ENCODE assay signal across 1 cellular context in genomic region chr1:204072951-204073836, GRCh38.
A peak's percentile ranks its signal among the peaks of the same experiment; 100 is the strongest.
TF ChIP-seq lines count a peak whose summit lies in the region.

TSS of gene SOX13 (plus strand) at chr1:204073115. CDS start at chr1:204112916, 39,801 bp downstream.

TF ChIP-seq in WTC11, 78 proteins besides CTCF, POLR2A, EP300 and RAD21 (continues in another document):
- TF ChIP-seq, protein P1, sequence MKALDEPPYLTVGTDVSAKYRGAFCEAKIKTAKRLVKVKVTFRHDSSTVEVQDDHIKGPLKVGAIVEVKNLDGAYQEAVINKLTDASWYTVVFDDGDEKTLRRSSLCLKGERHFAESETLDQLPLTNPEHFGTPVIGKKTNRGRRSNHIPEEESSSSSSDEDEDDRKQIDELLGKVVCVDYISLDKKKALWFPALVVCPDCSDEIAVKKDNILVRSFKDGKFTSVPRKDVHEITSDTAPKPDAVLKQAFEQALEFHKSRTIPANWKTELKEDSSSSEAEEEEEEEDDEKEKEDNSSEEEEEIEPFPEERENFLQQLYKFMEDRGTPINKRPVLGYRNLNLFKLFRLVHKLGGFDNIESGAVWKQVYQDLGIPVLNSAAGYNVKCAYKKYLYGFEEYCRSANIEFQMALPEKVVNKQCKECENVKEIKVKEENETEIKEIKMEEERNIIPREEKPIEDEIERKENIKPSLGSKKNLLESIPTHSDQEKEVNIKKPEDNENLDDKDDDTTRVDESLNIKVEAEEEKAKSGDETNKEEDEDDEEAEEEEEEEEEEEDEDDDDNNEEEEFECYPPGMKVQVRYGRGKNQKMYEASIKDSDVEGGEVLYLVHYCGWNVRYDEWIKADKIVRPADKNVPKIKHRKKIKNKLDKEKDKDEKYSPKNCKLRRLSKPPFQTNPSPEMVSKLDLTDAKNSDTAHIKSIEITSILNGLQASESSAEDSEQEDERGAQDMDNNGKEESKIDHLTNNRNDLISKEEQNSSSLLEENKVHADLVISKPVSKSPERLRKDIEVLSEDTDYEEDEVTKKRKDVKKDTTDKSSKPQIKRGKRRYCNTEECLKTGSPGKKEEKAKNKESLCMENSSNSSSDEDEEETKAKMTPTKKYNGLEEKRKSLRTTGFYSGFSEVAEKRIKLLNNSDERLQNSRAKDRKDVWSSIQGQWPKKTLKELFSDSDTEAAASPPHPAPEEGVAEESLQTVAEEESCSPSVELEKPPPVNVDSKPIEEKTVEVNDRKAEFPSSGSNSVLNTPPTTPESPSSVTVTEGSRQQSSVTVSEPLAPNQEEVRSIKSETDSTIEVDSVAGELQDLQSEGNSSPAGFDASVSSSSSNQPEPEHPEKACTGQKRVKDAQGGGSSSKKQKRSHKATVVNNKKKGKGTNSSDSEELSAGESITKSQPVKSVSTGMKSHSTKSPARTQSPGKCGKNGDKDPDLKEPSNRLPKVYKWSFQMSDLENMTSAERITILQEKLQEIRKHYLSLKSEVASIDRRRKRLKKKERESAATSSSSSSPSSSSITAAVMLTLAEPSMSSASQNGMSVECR (CRISPR knock-in tag; IDR thresholded peaks at IDR 0.05; ENCODE audit: borderline replicate concordance) = peak; percentile 85
- TF ChIP-seq NR2C2 (CRISPR knock-in tag; IDR thresholded peaks at IDR 0.05) (peak; percentile 55; the same call in 1 of the 2 replicates), MXD4 (CRISPR knock-in tag; IDR thresholded peaks at IDR 0.05; ENCODE audit: borderline replicate concordance) (no peak), FOXP1 (CRISPR knock-in tag; IDR thresholded peaks at IDR 0.05; ENCODE audit: borderline replicate concordance) (no peak; the same call in 1 of the 2 replicates), AFF4 (CRISPR knock-in tag; IDR thresholded peaks at IDR 0.05; ENCODE audit: borderline replicate concordance) (peak; percentile 84), KAT7 (CRISPR knock-in tag; IDR thresholded peaks at IDR 0.05; ENCODE audit: borderline replicate concordance) (peak; percentile 90; the same call in 1 of the 2 replicates), GRHL2 (CRISPR knock-in tag; IDR thresholded peaks at IDR 0.05; ENCODE audit: insufficient replicate concordance, severe bottlenecking) (no peak), IRF1 (CRISPR knock-in tag; IDR thresholded peaks at IDR 0.05) (no peak), ZNF416 (CRISPR knock-in tag; IDR thresholded peaks at IDR 0.05) (no peak), ZNF671 (CRISPR knock-in tag; IDR thresholded peaks at IDR 0.05) (no peak), ZNF121 (CRISPR knock-in tag; IDR thresholded peaks at IDR 0.05) (no peak), HMGA2 (CRISPR knock-in tag; IDR thresholded peaks at IDR 0.05) (no peak), TCF7 (CRISPR knock-in tag; IDR thresholded peaks at IDR 0.05; ENCODE audit: low read depth) (no peak), OVOL2 (CRISPR knock-in tag; IDR thresholded peaks at IDR 0.05; ENCODE audit: borderline replicate concordance) (no peak), SP1 (CRISPR knock-in tag; conservative IDR thresholded peaks at IDR 0.05) (no peak), TEAD1 (CRISPR knock-in tag; IDR thresholded peaks at IDR 0.05) (no peak), CBFB (CRISPR knock-in tag; IDR thresholded peaks at IDR 0.05; ENCODE audit: low read depth) (0 out of 2 replicates have a peak, but pooled peaks have one; percentile 44), RELA (CRISPR knock-in tag; IDR thresholded peaks at IDR 0.05; ENCODE audit: borderline replicate concordance) (no peak), ZNF396 (CRISPR knock-in tag; IDR thresholded peaks at IDR 0.05; ENCODE audit: borderline replicate concordance) (no peak), ZBTB21 (CRISPR knock-in tag; IDR thresholded peaks at IDR 0.05; ENCODE audit: borderline replicate concordance) (0 out of 2 replicates have a peak, but pooled peaks have one; percentile 50), CREM (CRISPR knock-in tag; IDR thresholded peaks at IDR 0.05) (0 out of 2 replicates have a peak, but pooled peaks have one; percentile 61), HMGXB4 (CRISPR knock-in tag; IDR thresholded peaks at IDR 0.05) (peak; percentile 88), TEAD4 (CRISPR knock-in tag; IDR thresholded peaks at IDR 0.05) (no peak), JAZF1 (CRISPR knock-in tag; IDR thresholded peaks at IDR 0.05) (no peak), ESRRA (CRISPR knock-in tag; IDR thresholded peaks at IDR 0.05; ENCODE audit: borderline replicate concordance) (peak; percentile 62; the same call in 1 of the 2 replicates), ETV6 (CRISPR knock-in tag; IDR thresholded peaks at IDR 0.05) (0 out of 2 replicates have a peak, but pooled peaks have one; percentile 55)
- TF ChIP-seq, protein P2, sequence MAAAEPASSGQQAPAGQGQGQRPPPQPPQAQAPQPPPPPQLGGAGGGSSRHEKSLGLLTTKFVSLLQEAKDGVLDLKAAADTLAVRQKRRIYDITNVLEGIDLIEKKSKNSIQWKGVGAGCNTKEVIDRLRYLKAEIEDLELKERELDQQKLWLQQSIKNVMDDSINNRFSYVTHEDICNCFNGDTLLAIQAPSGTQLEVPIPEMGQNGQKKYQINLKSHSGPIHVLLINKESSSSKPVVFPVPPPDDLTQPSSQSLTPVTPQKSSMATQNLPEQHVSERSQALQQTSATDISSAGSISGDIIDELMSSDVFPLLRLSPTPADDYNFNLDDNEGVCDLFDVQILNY (CRISPR knock-in tag; IDR thresholded peaks at IDR 0.05) = no peak
- TF ChIP-seq, protein P3, sequence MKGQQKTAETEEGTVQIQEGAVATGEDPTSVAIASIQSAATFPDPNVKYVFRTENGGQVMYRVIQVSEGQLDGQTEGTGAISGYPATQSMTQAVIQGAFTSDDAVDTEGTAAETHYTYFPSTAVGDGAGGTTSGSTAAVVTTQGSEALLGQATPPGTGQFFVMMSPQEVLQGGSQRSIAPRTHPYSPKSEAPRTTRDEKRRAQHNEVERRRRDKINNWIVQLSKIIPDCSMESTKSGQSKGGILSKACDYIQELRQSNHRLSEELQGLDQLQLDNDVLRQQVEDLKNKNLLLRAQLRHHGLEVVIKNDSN (CRISPR knock-in tag; IDR thresholded peaks at IDR 0.05) = no peak
- TF ChIP-seq, protein P4, sequence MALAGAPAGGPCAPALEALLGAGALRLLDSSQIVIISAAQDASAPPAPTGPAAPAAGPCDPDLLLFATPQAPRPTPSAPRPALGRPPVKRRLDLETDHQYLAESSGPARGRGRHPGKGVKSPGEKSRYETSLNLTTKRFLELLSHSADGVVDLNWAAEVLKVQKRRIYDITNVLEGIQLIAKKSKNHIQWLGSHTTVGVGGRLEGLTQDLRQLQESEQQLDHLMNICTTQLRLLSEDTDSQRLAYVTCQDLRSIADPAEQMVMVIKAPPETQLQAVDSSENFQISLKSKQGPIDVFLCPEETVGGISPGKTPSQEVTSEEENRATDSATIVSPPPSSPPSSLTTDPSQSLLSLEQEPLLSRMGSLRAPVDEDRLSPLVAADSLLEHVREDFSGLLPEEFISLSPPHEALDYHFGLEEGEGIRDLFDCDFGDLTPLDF (CRISPR knock-in tag; IDR thresholded peaks at IDR 0.05) = peak; percentile 55; the same call in 1 of the 2 replicates
- TF ChIP-seq, protein P5, sequence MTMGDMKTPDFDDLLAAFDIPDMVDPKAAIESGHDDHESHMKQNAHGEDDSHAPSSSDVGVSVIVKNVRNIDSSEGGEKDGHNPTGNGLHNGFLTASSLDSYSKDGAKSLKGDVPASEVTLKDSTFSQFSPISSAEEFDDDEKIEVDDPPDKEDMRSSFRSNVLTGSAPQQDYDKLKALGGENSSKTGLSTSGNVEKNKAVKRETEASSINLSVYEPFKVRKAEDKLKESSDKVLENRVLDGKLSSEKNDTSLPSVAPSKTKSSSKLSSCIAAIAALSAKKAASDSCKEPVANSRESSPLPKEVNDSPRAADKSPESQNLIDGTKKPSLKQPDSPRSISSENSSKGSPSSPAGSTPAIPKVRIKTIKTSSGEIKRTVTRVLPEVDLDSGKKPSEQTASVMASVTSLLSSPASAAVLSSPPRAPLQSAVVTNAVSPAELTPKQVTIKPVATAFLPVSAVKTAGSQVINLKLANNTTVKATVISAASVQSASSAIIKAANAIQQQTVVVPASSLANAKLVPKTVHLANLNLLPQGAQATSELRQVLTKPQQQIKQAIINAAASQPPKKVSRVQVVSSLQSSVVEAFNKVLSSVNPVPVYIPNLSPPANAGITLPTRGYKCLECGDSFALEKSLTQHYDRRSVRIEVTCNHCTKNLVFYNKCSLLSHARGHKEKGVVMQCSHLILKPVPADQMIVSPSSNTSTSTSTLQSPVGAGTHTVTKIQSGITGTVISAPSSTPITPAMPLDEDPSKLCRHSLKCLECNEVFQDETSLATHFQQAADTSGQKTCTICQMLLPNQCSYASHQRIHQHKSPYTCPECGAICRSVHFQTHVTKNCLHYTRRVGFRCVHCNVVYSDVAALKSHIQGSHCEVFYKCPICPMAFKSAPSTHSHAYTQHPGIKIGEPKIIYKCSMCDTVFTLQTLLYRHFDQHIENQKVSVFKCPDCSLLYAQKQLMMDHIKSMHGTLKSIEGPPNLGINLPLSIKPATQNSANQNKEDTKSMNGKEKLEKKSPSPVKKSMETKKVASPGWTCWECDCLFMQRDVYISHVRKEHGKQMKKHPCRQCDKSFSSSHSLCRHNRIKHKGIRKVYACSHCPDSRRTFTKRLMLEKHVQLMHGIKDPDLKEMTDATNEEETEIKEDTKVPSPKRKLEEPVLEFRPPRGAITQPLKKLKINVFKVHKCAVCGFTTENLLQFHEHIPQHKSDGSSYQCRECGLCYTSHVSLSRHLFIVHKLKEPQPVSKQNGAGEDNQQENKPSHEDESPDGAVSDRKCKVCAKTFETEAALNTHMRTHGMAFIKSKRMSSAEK (CRISPR knock-in tag; IDR thresholded peaks at IDR 0.05; ENCODE audit: borderline replicate concordance) = no peak
- TF ChIP-seq, protein P6, sequence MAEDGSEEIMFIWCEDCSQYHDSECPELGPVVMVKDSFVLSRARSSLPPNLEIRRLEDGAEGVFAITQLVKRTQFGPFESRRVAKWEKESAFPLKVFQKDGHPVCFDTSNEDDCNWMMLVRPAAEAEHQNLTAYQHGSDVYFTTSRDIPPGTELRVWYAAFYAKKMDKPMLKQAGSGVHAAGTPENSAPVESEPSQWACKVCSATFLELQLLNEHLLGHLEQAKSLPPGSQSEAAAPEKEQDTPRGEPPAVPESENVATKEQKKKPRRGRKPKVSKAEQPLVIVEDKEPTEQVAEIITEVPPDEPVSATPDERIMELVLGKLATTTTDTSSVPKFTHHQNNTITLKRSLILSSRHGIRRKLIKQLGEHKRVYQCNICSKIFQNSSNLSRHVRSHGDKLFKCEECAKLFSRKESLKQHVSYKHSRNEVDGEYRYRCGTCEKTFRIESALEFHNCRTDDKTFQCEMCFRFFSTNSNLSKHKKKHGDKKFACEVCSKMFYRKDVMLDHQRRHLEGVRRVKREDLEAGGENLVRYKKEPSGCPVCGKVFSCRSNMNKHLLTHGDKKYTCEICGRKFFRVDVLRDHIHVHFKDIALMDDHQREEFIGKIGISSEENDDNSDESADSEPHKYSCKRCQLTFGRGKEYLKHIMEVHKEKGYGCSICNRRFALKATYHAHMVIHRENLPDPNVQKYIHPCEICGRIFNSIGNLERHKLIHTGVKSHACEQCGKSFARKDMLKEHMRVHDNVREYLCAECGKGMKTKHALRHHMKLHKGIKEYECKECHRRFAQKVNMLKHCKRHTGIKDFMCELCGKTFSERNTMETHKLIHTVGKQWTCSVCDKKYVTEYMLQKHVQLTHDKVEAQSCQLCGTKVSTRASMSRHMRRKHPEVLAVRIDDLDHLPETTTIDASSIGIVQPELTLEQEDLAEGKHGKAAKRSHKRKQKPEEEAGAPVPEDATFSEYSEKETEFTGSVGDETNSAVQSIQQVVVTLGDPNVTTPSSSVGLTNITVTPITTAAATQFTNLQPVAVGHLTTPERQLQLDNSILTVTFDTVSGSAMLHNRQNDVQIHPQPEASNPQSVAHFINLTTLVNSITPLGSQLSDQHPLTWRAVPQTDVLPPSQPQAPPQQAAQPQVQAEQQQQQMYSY (CRISPR knock-in tag; IDR thresholded peaks at IDR 0.05) = no peak
